12 cellular contexts compared by ENCODE assay signal in the genomic region with DNA sequence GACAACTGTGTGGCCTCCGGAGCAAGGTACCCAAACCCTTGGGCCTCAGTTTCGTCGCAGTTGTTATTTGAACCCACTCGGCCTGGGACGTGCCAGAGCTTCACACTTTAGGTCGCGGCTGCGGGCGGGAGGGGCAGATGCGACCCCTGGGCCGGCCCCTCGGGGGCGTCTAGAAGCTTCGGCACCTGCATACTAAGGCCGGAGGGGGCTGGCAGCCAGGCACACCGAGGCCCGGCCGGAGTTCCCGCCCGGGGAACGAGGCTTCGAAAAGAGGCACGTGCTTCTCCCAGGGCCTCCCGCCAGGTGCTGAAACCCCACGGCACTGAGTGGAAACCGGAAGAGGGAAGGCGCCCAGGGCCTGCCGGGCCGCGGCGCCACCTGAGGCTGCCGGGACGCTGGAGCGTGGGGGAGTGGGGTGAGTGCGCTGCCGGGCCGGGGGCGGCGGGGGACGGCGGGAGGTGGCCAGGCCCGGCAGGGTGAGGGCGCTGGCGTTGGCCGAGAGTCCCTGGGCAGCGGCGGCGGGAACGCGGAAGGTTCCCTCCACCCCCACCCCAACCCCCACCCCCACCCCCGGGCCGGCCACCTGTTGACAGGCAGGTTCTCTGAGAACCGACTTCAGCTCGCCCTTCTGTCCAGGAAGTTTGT. TPM values are rescaled to one million over a fixed set of nuclear protein-coding genes. Genes with fewer than 3 reads are reported as not detected.
DNase-seq lines count a peak whose midpoint lies in the region; ATAC-seq and TF ChIP-seq lines count a peak whose summit lies in the region.
"Had no signal": no experiment of that assay in that cellular context is flagged by ENCODE, and none has a peak within 500 bp of the region (broad histone marks: within the 10 kb centered on the region; RNA-seq: fewer than 3 reads in every experiment).

No MANE protein-coding gene starts in this region.

- no peaks in the 10 kb centered on the region for H3K79me2 ChIP-seq in mammary epithelial cell (ENCODE audit: insufficient read depth, low read length)

- intact Hi-C loops in CD4-positive, alpha-beta memory T cell (cut with micrococcal nuclease), result no loop called here
- intact Hi-C loops in mammary epithelial cell (cut with micrococcal nuclease), result loop anchor here (10.0 kb wide), 1 partner anchor 275 kb away; no protein-coding TSS in a partner anchor

- H3K9ac ChIP-seq in mammary epithelial cell (ENCODE audit: insufficient read depth, low read length), result no peak overlapping the region

- TF ChIP-seq CTCF in mammary epithelial cell (conservative IDR thresholded peaks at IDR 0.05 in 1 of 2, IDR thresholded peaks at IDR 0.05 in 1 of 2; ENCODE audit: extremely low read depth in 1 of 2, insufficient read depth in 1 of 2, low read depth in 1 of 2, low read length in 2 of 2), result no peak
- no peak for TF ChIP-seq CTCF in nephron progenitor cell (IDR thresholded peaks at IDR 0.05)

- H3K4me3 Mint-ChIP-seq in CD4-positive, alpha-beta memory T cell, result peak overlapping the region in 7 of 8 donors; percentile 7 to 78 (median 59)
- H3K4me3 Mint-ChIP-seq in nephron progenitor cell, result peak overlapping the region; percentile 31

- H3K9me3 ChIP-seq in CD4-positive, alpha-beta memory T cell (ENCODE audit: control insufficient read depth in 1 of 2, low read length in 2 of 2), result no peaks in the 10 kb centered on the region
- H3K9me3 ChIP-seq in mammary epithelial cell (replicated peaks; ENCODE audit: insufficient read depth, low read length), result peaks cover 7% of the 10 kb centered on the region

- no peak overlapping the region for H3K27ac ChIP-seq in CD4-positive, alpha-beta memory T cell (ENCODE audit: low read depth, low read length)
- H3K27ac ChIP-seq in mammary epithelial cell (ENCODE audit: insufficient read depth, low read depth, low read length), result no peak overlapping the region
- H3K27ac ChIP-seq: dorsolateral prefrontal cortex had no signal

- no peak for DNase-seq in CD4-positive, alpha-beta memory T cell
- peak; percentile 73 for DNase-seq in H7
- DNase-seq in mammary epithelial cell, result no peak
- DNase-seq in nephron progenitor cell, result peak; percentile 30
- DNase-seq in NCI-H345 treated with DMSO at 0.1 percent for 48 hours (lab: John Stamatoyannopoulos, UW; ENCODE audit: unreplicated experiment), result no peak
- no peak for DNase-seq in RKO (ENCODE audit: low spot score)
- DNase-seq in CD1c-positive myeloid dendritic cell (ENCODE audit: extremely low spot score), result no peak
- DNase-seq: dorsolateral prefrontal cortex; kidney glomerular epithelial cell; NCI-H748 treated with DMSO at 0.1 percent for 48 hours; stimulated activated CD4-positive, alpha-beta T cell treated with anti-CD3 and anti-CD28 coated beads, Interleukin-4, amount 100 ng/mL, for 24 hours had no signal

- WGBS in mammary epithelial cell (ENCODE audit: low coverage, missing lambda C conversion rate), result no CpG with 5 or more reads among the region's 54 CpGs

- peaks cover 30 to 46% (median 37%) of the 10 kb centered on the region in 4 donors for H3K4me1 Mint-ChIP-seq in CD4-positive, alpha-beta memory T cell
- peaks cover 31% of the 10 kb centered on the region for H3K4me1 Mint-ChIP-seq in nephron progenitor cell

- BruUV-seq in mammary epithelial cell (replicated peaks; lab: Mats Ljungman, UMichigan), result no TSS peak

- CTCF ChIA-PET in CD4-positive, alpha-beta memory T cell (lab: Charles Lee; ENCODE audit: partially characterized antibody), result no interaction called here
- CTCF ChIA-PET in mammary epithelial cell (lab: Charles Lee; ENCODE audit: low non-redundant PET), result no interaction called here

- no peak overlapping the region for H3K4me3 ChIP-seq in CD4-positive, alpha-beta memory T cell (ENCODE audit: low read length in 2 of 2)
- H3K4me3 ChIP-seq in H7 (ENCODE audit: insufficient read depth, low read depth, low read length) (peak overlapping the region; percentile 21; the same call in 1 of the 2 replicates), mammary epithelial cell (replicated peaks in 1 of 3; ENCODE audit: insufficient read depth in 1 of 3, low read depth in 2 of 3, low read length in 3 of 3) (peak overlapping the region in 1 of 3 experiments; percentile 4)

- H3K9me3 Mint-ChIP-seq in CD4-positive, alpha-beta memory T cell, result peaks cover 0 to 18% (median 13%) of the 10 kb centered on the region in 8 donors
- H3K9me3 Mint-ChIP-seq in nephron progenitor cell, result peaks cover 9% of the 10 kb centered on the region

- H3K36me3 ChIP-seq in CD4-positive, alpha-beta memory T cell (ENCODE audit: insufficient read depth, low read length), result no peaks in the 10 kb centered on the region
- H3K36me3 ChIP-seq in H7 (replicated peaks; ENCODE audit: control insufficient read depth, insufficient read depth, low read length) (no peaks in the 10 kb centered on the region), mammary epithelial cell (ENCODE audit: insufficient read depth, low read length) (no peaks in the 10 kb centered on the region)

- peak overlapping the region; percentile 9 for H2AFZ ChIP-seq in mammary epithelial cell (ENCODE audit: low read depth, low read length)

- peaks cover 40% of the 10 kb centered on the region for H3K27me3 ChIP-seq in CD4-positive, alpha-beta memory T cell (ENCODE audit: insufficient read depth, low read length)
- H3K27me3 ChIP-seq in H7 (ENCODE audit: control insufficient read depth, insufficient read depth, low read length) (peaks cover 91% of the 10 kb centered on the region), mammary epithelial cell (ENCODE audit: insufficient read depth, low read length) (peaks cover 14% of the 10 kb centered on the region)

- peaks cover 36% of the 10 kb centered on the region for H3K4me1 ChIP-seq in CD4-positive, alpha-beta memory T cell (ENCODE audit: insufficient read depth, low read length)
- H3K4me1 ChIP-seq in mammary epithelial cell (ENCODE audit: insufficient read depth, low read length), result no peaks in the 10 kb centered on the region

- peak overlapping the region; percentile 11 for H3K4me2 ChIP-seq in mammary epithelial cell (ENCODE audit: insufficient read depth, low read depth, low read length)

- ATAC-seq in HG03139 (IDR thresholded peaks at IDR 0.05; ENCODE audit: unreplicated experiment), result no peak

- H3K27ac Mint-ChIP-seq in CD4-positive, alpha-beta memory T cell, result no peak overlapping the region
- H3K27ac Mint-ChIP-seq in nephron progenitor cell, result no peak overlapping the region

- in situ Hi-C loops in mammary epithelial cell (cut with MboI; ENCODE audit: low sequenced_read_pairs in 2 of 2), result no loop called here

- POLR2A ChIA-PET in CD4-positive, alpha-beta memory T cell (lab: Charles Lee; ENCODE audit: partially characterized antibody), result no interaction called here

- H3K36me3 Mint-ChIP-seq in CD4-positive, alpha-beta memory T cell, result no peaks in the 10 kb centered on the region
- H3K36me3 Mint-ChIP-seq in nephron progenitor cell (ENCODE audit: low read depth), result no peaks in the 10 kb centered on the region

- dilution Hi-C loops in mammary epithelial cell (cut with HindIII; ENCODE audit: low sequenced_read_pairs), result no loop called here

- peaks cover 54 to 60% of the 10 kb centered on the region in 2 donors for H3K27me3 Mint-ChIP-seq in CD4-positive, alpha-beta memory T cell
- peaks cover 99% of the 10 kb centered on the region for H3K27me3 Mint-ChIP-seq in nephron progenitor cell (ENCODE audit: low read depth, poor library complexity)

- no peaks in the 10 kb centered on the region for H4K20me1 ChIP-seq in mammary epithelial cell (ENCODE audit: insufficient read depth, low read length)

RNA-seq across cellular contexts. Expression of a gene that starts 8.9 kb away (rescaled TPM):
- not detected for total RNA-seq in CD4-positive, alpha-beta memory T cell
- not detected for polyA plus RNA-seq in CD4-positive, alpha-beta memory T cell
- 0.03 and 0.26 TPM in 2 replicates for total RNA-seq in H7 (2014; rRNA removed; shearing (Covaris generic))
- 1 to 10 TPM; 1.0 to 2.9 TPM for total RNA-seq in mammary epithelial cell
- 0.34 TPM for polyA plus RNA-seq in mammary epithelial cell
- polyA minus RNA-seq in mammary epithelial cell, result 1.8 TPM

Comparison
In these comparisons a context has a peak if more than half of its experiments do, and no peak if none do; other contexts are left out.
1. DNase-seq: peak in H7 (single experiment) and nephron progenitor cell (single experiment); none in CD4-positive, alpha-beta memory T cell (0 of 5), mammary epithelial cell (single experiment), NCI-H345 treated with DMSO at 0.1 percent for 48 hours (single experiment), RKO (single experiment) and CD1c-positive myeloid dendritic cell (single experiment).